Comparison of ENCODE assay signal across 7 cellular contexts in genomic region chr14:98858561-98858960, GRCh38.
"Had no signal": no experiment of that assay in that cellular context is flagged by ENCODE, and none has a peak within 500 bp of the region (broad histone marks: within the 10 kb centered on the region; RNA-seq: fewer than 3 reads in every experiment).

No MANE protein-coding gene starts in this region.

- FAIRE-seq: HepG2, K562 had no signal

- H3K4me3 ChIP-seq: K562 had no signal

- H3K4me2 ChIP-seq: KMS-11 had no signal

- H3K9ac ChIP-seq: KMS-11 had no signal

- DNase-seq: IMR-90, KBM-7, KG1 had no signal

- ATAC-seq: HepG2, K562 had no signal

- H3K27ac ChIP-seq: HL-60, KMS-11 had no signal
